ENCODE assay signal across 9 cellular contexts in the genomic region with DNA sequence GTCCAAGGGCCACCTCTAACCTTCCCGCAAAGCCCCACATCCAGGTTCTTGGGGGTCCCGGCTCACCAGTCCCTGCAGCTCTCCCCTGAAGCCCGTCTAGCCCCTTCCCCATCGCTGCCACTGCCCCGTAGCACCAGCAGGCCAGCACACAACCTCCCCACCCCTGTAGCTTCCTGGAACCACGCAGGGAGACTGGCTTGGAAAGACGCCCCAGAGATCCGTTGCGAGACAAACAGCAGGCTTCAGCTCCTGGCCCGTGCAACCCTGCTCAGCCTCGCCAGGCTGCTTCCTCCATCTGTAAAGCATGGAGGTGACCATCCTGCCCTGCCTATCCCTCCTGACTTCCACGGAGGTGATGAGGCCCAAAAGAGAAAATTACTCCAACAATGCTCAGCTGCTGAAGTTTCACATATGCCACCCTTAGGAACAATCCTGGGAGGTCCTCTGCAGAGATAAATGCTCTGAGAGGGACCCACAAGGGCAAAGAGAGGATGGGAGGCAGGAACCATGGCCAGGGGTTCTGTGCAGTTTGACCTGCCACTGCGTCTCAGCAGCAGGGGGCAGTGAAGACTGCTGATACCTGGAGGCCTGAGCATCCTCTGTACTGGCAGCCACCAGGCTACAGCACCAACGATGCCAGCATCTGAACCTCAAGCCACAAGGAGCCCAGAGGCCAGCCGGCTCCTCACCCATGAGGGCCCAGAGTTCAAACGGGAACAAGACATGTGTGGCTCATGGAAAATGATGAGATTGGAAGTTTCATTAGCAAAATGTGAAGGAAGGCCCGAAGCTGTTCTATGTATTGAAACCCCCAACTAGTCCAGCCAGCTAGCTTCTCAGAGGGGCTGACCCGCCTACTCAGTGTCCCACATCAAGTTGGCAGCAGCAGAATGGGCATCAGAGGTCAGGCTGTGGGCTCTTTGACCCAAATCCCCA. TPM values are rescaled to one million over a fixed set of nuclear protein-coding genes. Genes with fewer than 3 reads are reported as not detected.
DNase-seq lines count a peak whose midpoint lies in the region; ATAC-seq lines count a peak whose summit lies in the region.
"Had no signal": no experiment of that assay in that cellular context is flagged by ENCODE, and none has a peak within 500 bp of the region (broad histone marks: within the 10 kb centered on the region; RNA-seq: fewer than 3 reads in every experiment).

No MANE protein-coding gene starts in this region.

- no peaks in the 10 kb centered on the region for H3K27me3 Mint-ChIP-seq in activated T-helper 1 cell treated with anti-CD3 and anti-CD28 coated beads, Interleukin-12 subunit alpha, Interleukin-12 subunit beta, Interleukin-2, Interleukin-4 antibody, amounts not matched to agents 30 ng/mL and 10 ng/mL and 1 ng/mL, durations not matched to agents 14 hours and 24 hours and 36 hours (ENCODE audit: insufficient read depth)
- H3K27me3 Mint-ChIP-seq in immature natural killer cell (ENCODE audit: low read depth in 3 of 3), result no peaks in the 10 kb centered on the region

- H3K4me3 Mint-ChIP-seq in activated T-helper 1 cell treated with anti-CD3 and anti-CD28 coated beads, Interleukin-12 subunit alpha, Interleukin-12 subunit beta, Interleukin-2, Interleukin-4 antibody, amounts not matched to agents 30 ng/mL and 10 ng/mL and 1 ng/mL, durations not matched to agents 14 hours and 24 hours and 36 hours, result no peak overlapping the region
- no peak overlapping the region for H3K4me3 Mint-ChIP-seq in immature natural killer cell

- no peaks in the 10 kb centered on the region for H3K9me3 Mint-ChIP-seq in activated T-helper 1 cell treated with anti-CD3 and anti-CD28 coated beads, Interleukin-12 subunit alpha, Interleukin-12 subunit beta, Interleukin-2, Interleukin-4 antibody, amounts not matched to agents 30 ng/mL and 10 ng/mL and 1 ng/mL, durations not matched to agents 14 hours and 24 hours and 36 hours
- no peaks in the 10 kb centered on the region for H3K9me3 Mint-ChIP-seq in immature natural killer cell

- no peak overlapping the region for H3K27ac Mint-ChIP-seq in activated T-helper 1 cell treated with anti-CD3 and anti-CD28 coated beads, Interleukin-12 subunit alpha, Interleukin-12 subunit beta, Interleukin-2, Interleukin-4 antibody, amounts not matched to agents 30 ng/mL and 10 ng/mL and 1 ng/mL, durations not matched to agents 14 hours and 24 hours and 36 hours
- peak overlapping the region; percentile 53 to 89 (median 62) for H3K27ac Mint-ChIP-seq in immature natural killer cell

- peak; percentile 25 for DNase-seq in activated T-helper 1 cell treated with Interleukin-2 at 50 U/mL for 16 hours (ENCODE audit: low read depth)
- DNase-seq in activated T-helper 1 cell treated with anti-CD3 and anti-CD28 coated beads, Interleukin-12 subunit alpha, Interleukin-12 subunit beta, Interleukin-2, Interleukin-4 antibody, amounts not matched to agents 30 ng/mL and 10 ng/mL and 1 ng/mL, durations not matched to agents 14 hours and 24 hours and 36 hours (ENCODE audit: low spot score), result no peak
- DNase-seq in activated CD8-positive, alpha-beta memory T cell treated with anti-CD3 and anti-CD28 coated beads, Interleukin-2, amount 50 U/mL, for 1 hour (ENCODE audit: extremely low read depth), result peak; percentile 24
- peak in 2 of 3 donors; percentile 17 to 31 for DNase-seq in immature natural killer cell
- DNase-seq in stimulated activated naive CD8-positive, alpha-beta T cell treated with anti-CD3 and anti-CD28 coated beads, Interleukin-15, Interleukin-2, amounts not matched to agents 100 U/mL and 50 U/mL, for 24 hours, result peak; percentile 30
- no peak for DNase-seq in dedifferentiated amniotic fluid mesenchymal stem cell (ENCODE audit: extremely low spot score)
- DNase-seq in EL, result no peak
- DNase-seq in SHP77 (lab: John Stamatoyannopoulos, UW), result no peak

- peaks cover 49% of the 10 kb centered on the region for H3K4me1 Mint-ChIP-seq in activated T-helper 1 cell treated with anti-CD3 and anti-CD28 coated beads, Interleukin-12 subunit alpha, Interleukin-12 subunit beta, Interleukin-2, Interleukin-4 antibody, amounts not matched to agents 30 ng/mL and 10 ng/mL and 1 ng/mL, durations not matched to agents 14 hours and 24 hours and 36 hours (ENCODE audit: low read depth)
- H3K4me1 Mint-ChIP-seq in immature natural killer cell, result peaks cover 60 to 84% of the 10 kb centered on the region in 2 donors

- intact Hi-C loops in activated T-helper 1 cell treated with anti-CD3 and anti-CD28 coated beads, Interleukin-12 subunit alpha, Interleukin-12 subunit beta, Interleukin-2, Interleukin-4 antibody, amounts not matched to agents 30 ng/mL and 10 ng/mL and 1 ng/mL, durations not matched to agents 14 hours and 24 hours and 36 hours (cut with micrococcal nuclease), result loop anchor here (5.0 kb wide), 2 partner anchors 71 to 371 kb away; partner anchors contain the start of genes CDC45, SLC25A1 and UFD1

- H3K36me3 Mint-ChIP-seq in activated T-helper 1 cell treated with anti-CD3 and anti-CD28 coated beads, Interleukin-12 subunit alpha, Interleukin-12 subunit beta, Interleukin-2, Interleukin-4 antibody, amounts not matched to agents 30 ng/mL and 10 ng/mL and 1 ng/mL, durations not matched to agents 14 hours and 24 hours and 36 hours (ENCODE audit: low read depth), result peaks cover 7% of the 10 kb centered on the region
- no peaks in the 10 kb centered on the region for H3K36me3 Mint-ChIP-seq in immature natural killer cell

- ATAC-seq in stimulated activated naive CD8-positive, alpha-beta T cell treated with anti-CD3 and anti-CD28 coated beads, Interleukin-15, Interleukin-2, amounts not matched to agents 100 U/mL and 50 U/mL, for 24 hours, result peak; percentile 54

RNA-seq across cellular contexts. Expression of gene DGCR2, which starts 16.1 kb away (rescaled TPM):
- total RNA-seq in activated T-helper 1 cell treated with anti-CD3 and anti-CD28 coated beads, Interleukin-12 subunit alpha, Interleukin-12 subunit beta, Interleukin-2, Interleukin-4 antibody, amounts not matched to agents 30 ng/mL and 10 ng/mL and 1 ng/mL, durations not matched to agents 14 hours and 24 hours and 36 hours, result 23.2 and 24.1 TPM in 2 replicates
- polyA plus RNA-seq in immature natural killer cell, result 10 to 100 TPM; 19.4 to 51.7 (median 31.6) TPM

RNA-seq across cellular contexts. Expression of gene TSSK2, which starts 25.0 kb away (rescaled TPM):
- not detected in 2 replicates for total RNA-seq in activated T-helper 1 cell treated with anti-CD3 and anti-CD28 coated beads, Interleukin-12 subunit alpha, Interleukin-12 subunit beta, Interleukin-2, Interleukin-4 antibody, amounts not matched to agents 30 ng/mL and 10 ng/mL and 1 ng/mL, durations not matched to agents 14 hours and 24 hours and 36 hours
- not detected for polyA plus RNA-seq in immature natural killer cell
- total RNA-seq: T-helper 2 cell treated with Interferon-gamma antibody and Interleukin-4, amounts not matched to agents 100 ng/mL and 5 ng/mL, for 36 hours had no signal

RNA-seq across cellular contexts. Expression of gene ESS2, which starts 38.3 kb away (rescaled TPM):
- total RNA-seq in activated T-helper 1 cell treated with anti-CD3 and anti-CD28 coated beads, Interleukin-12 subunit alpha, Interleukin-12 subunit beta, Interleukin-2, Interleukin-4 antibody, amounts not matched to agents 30 ng/mL and 10 ng/mL and 1 ng/mL, durations not matched to agents 14 hours and 24 hours and 36 hours, result 20.8 and 22.8 TPM in 2 replicates
- polyA plus RNA-seq in immature natural killer cell, result 10 to 100 TPM in 1 of 3 donors, 1 to 10 TPM in 2; 1.6 to 13.2 (median 4.8) TPM

RNA-seq across cellular contexts. Expression of gene GSC2, which starts 44.0 kb away (rescaled TPM):
- total RNA-seq in activated T-helper 1 cell treated with anti-CD3 and anti-CD28 coated beads, Interleukin-12 subunit alpha, Interleukin-12 subunit beta, Interleukin-2, Interleukin-4 antibody, amounts not matched to agents 30 ng/mL and 10 ng/mL and 1 ng/mL, durations not matched to agents 14 hours and 24 hours and 36 hours, result 0.26 TPM in 1 of 2 replicates, not detected in the other
- not detected for polyA plus RNA-seq in immature natural killer cell
- total RNA-seq: T-helper 2 cell treated with Interferon-gamma antibody and Interleukin-4, amounts not matched to agents 100 ng/mL and 5 ng/mL, for 36 hours had no signal

Comparison
In these comparisons a context has a peak if more than half of its experiments do, and no peak if none do; other contexts are left out.
1. DNase-seq: peak in activated T-helper 1 cell treated with Interleukin-2 at 50 U/mL for 16 hours (single experiment), activated CD8-positive, alpha-beta memory T cell treated with anti-CD3 and anti-CD28 coated beads, Interleukin-2, amount 50 U/mL, for 1 hour (single experiment), immature natural killer cell (2 of 3) and stimulated activated naive CD8-positive, alpha-beta T cell treated with anti-CD3 and anti-CD28 coated beads, Interleukin-15, Interleukin-2, amounts not matched to agents 100 U/mL and 50 U/mL, for 24 hours (single experiment); none in activated T-helper 1 cell treated with anti-CD3 and anti-CD28 coated beads, Interleukin-12 subunit alpha, Interleukin-12 subunit beta, Interleukin-2, Interleukin-4 antibody, amounts not matched to agents 30 ng/mL and 10 ng/mL and 1 ng/mL, durations not matched to agents 14 hours and 24 hours and 36 hours (single experiment), dedifferentiated amniotic fluid mesenchymal stem cell (single experiment), EL (single experiment) and SHP77 (0 of 2).